2 cellular contexts compared by ENCODE assay signal in genomic region chr22:24492391-24492790, GRCh38.
TF ChIP-seq lines count a peak whose summit lies in the region.

No MANE protein-coding gene starts in this region.

TF ChIP-seq in HepG2, 621 proteins besides CTCF, POLR2A, EP300 and RAD21:
- TF ChIP-seq ZNF329 (CRISPR knock-in tag; IDR thresholded peaks at IDR 0.05; ENCODE audit: low read depth) (no peak), ZNF230 (CRISPR knock-in tag; IDR thresholded peaks at IDR 0.05) (no peak), NR2F6 (IDR thresholded peaks at IDR 0.05) (no peak), NR2F6 (CRISPR knock-in tag; IDR thresholded peaks at IDR 0.05) (no peak), ZNF572 (CRISPR knock-in tag; IDR thresholded peaks at IDR 0.05) (no peak), SAFB2 (CRISPR knock-in tag; IDR thresholded peaks at IDR 0.05; ENCODE audit: borderline replicate concordance, low read depth) (no peak), ZNF331 (CRISPR knock-in tag; IDR thresholded peaks at IDR 0.05) (no peak), ZNF30 (CRISPR knock-in tag; IDR thresholded peaks at IDR 0.05) (no peak), PLSCR1 (CRISPR knock-in tag; IDR thresholded peaks at IDR 0.05; ENCODE audit: borderline replicate concordance) (no peak), NFIB (CRISPR knock-in tag; IDR thresholded peaks at IDR 0.05; ENCODE audit: borderline replicate concordance) (no peak), MTA3 (CRISPR knock-in tag; IDR thresholded peaks at IDR 0.05) (no peak), SMAD3 (CRISPR knock-in tag; IDR thresholded peaks at IDR 0.05) (no peak)

TF ChIP-seq in K562, 482 proteins besides CTCF, POLR2A, EP300 and RAD21:
- TF ChIP-seq CBFA2T3 (IDR thresholded peaks at IDR 0.05), result peak; percentile 18; the same call in 1 of the 2 replicates
- no peak for TF ChIP-seq MAFK (IDR thresholded peaks at IDR 0.05; ENCODE audit: low read length)
